ENCODE assay signal across 11 cellular contexts in the genomic region with DNA sequence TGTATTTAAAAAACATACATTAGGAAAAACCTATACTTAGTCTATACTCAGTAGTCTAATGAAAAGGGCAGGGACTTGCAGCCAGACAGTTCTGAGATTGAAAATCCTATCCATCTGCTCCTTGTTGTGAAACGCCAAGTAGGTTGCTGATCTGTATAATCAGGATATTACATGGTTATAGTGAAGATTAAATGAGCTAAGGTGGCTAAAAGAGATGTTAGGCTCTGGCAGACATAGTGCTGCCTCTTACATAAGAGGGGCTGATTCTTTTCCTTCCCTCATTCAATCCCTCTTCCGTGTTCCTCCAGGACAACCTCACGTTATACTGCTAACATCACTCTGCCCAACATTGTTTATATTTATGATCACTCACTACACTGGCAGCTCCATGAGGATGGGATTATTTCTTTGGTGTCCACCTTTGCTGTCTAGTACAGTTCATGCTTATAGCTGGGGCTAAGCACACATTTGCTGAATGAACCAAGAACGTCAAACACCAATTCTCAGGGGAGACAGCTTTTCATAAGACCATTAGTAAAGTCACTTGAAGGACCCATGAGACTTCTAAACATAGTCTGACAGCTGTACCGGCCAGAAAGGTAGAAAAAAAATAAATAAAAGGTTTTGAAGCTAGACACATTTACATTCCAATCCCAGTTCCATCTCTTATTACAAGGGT. TPM values are rescaled to one million over a fixed set of nuclear protein-coding genes. Genes with fewer than 3 reads are reported as not detected.
DNase-seq lines count a peak whose midpoint lies in the region; ATAC-seq and TF ChIP-seq lines count a peak whose summit lies in the region.
"Had no signal": no experiment of that assay in that cellular context is flagged by ENCODE, and none has a peak within 500 bp of the region (broad histone marks: within the 10 kb centered on the region; RNA-seq: fewer than 3 reads in every experiment).

No MANE protein-coding gene starts in this region.

- 54 to 66% methylated on average over 5 of the region's 5 CpGs for WGBS in thyroid gland, 2 donors
- 37 to 44% (median 43%) methylated on average over 5 of the region's 5 CpGs for WGBS in ovary, 3 donors

- H3K36me3 ChIP-seq in uterus (no peaks in the 10 kb centered on the region), thyroid gland (no peaks in the 10 kb centered on the region), ovary (no peaks in the 10 kb centered on the region)
- H3K36me3 ChIP-seq: breast epithelium had no signal

- H3K4me1 ChIP-seq in uterus: peaks cover 0 to 4% of the 10 kb centered on the region in 2 donors
- peaks cover 0 to 5% of the 10 kb centered on the region in 2 donors for H3K4me1 ChIP-seq in thyroid gland
- H3K4me1 ChIP-seq in ovary (ENCODE audit: insufficient read depth): peaks cover 14% of the 10 kb centered on the region
- H3K4me1 ChIP-seq: breast epithelium had no signal

- DNase-seq in D341Med (ENCODE audit: low spot score): peak; percentile 58
- peak; percentile 84 for DNase-seq in NCI-H1436 treated with DMSO at 0.1 percent for 48 hours (lab: John Stamatoyannopoulos, UW)
- no peak for DNase-seq in dorsolateral prefrontal cortex
- no peak for DNase-seq in uterus
- no peak for DNase-seq in thyroid gland
- DNase-seq in ovary: no peak
- DNase-seq: activated T-cell treated with anti-CD3 and anti-CD28 coated beads, Interleukin-2, amount 50 U/mL, for 72 hours; NCI-H2081 treated with DMSO at 0.1 percent for 48 hours had no signal

- H3K27me3 Mint-ChIP-seq in nephron (ENCODE audit: low read depth): no peaks in the 10 kb centered on the region

- TF ChIP-seq POLR2A in uterus (IDR thresholded peaks at IDR 0.05): no peak
- TF ChIP-seq POLR2A in thyroid gland (IDR thresholded peaks at IDR 0.05): no peak
- TF ChIP-seq POLR2A in ovary (IDR thresholded peaks at IDR 0.05): no peak

- intact Hi-C loops in dorsolateral prefrontal cortex (cut with DNase I) (loop anchor here in 1 of 2 donors (5.0 kb wide), 1 partner anchor 46 kb away; the partner anchor contains the start of gene GAB2), uterus (cut with DNase I; ENCODE audit: low total_unique reads) (no loop called here), thyroid gland (cut with DNase I) (no loop called here), ovary (cut with DNase I) (no loop called here)

- H3K27ac ChIP-seq in dorsolateral prefrontal cortex (peak overlapping the region in 58 of 59 donors; percentile 20 to 90 (median 73)), uterus (peak overlapping the region in 1 of 2 donors; percentile 39), thyroid gland (no peak overlapping the region), ovary (no peak overlapping the region)

- TF ChIP-seq CTCF in dorsolateral prefrontal cortex (IDR thresholded peaks at IDR 0.05 in 54 of 56, conservative IDR thresholded peaks at IDR 0.05 in 2 of 56; ENCODE audit: low read depth in 1 of 56, partially characterized antibody in 56 of 56): no peak
- TF ChIP-seq CTCF in nephron (IDR thresholded peaks at IDR 0.05; ENCODE audit: unreplicated experiment in 3 of 3): no peak
- TF ChIP-seq CTCF in uterus (IDR thresholded peaks at IDR 0.05): no peak
- TF ChIP-seq CTCF in thyroid gland (IDR thresholded peaks at IDR 0.05): no peak
- no peak for TF ChIP-seq CTCF in ovary (IDR thresholded peaks at IDR 0.05)

- H3K27me3 ChIP-seq in dorsolateral prefrontal cortex (no peaks in the 10 kb centered on the region), uterus (no peaks in the 10 kb centered on the region), thyroid gland (no peaks in the 10 kb centered on the region), ovary (no peaks in the 10 kb centered on the region)
- H3K27me3 ChIP-seq: breast epithelium had no signal

- no peaks in the 10 kb centered on the region for H3K9me3 Mint-ChIP-seq in nephron
- H3K9me3 Mint-ChIP-seq: activated T-cell treated with anti-CD3 and anti-CD28 coated beads, Interleukin-2, amount 50 U/mL, for 72 hours had no signal

- peak overlapping the region in 2 of 3 experiments; percentile 18 to 74 for H3K27ac Mint-ChIP-seq in nephron
- H3K27ac Mint-ChIP-seq: activated T-cell treated with anti-CD3 and anti-CD28 coated beads, Interleukin-2, amount 50 U/mL, for 72 hours had no signal

- H3K9me3 ChIP-seq in uterus (no peaks in the 10 kb centered on the region), thyroid gland (no peaks in the 10 kb centered on the region), ovary (no peaks in the 10 kb centered on the region)
- H3K9me3 ChIP-seq: breast epithelium had no signal

- no peak for ATAC-seq in HG02642 (IDR thresholded peaks at IDR 0.05; ENCODE audit: poor library complexity, unreplicated experiment)
- ATAC-seq: activated T-cell treated with anti-CD3 and anti-CD28 coated beads, Interleukin-2, amount 50 U/mL, for 72 hours had no signal

- H3K4me3 ChIP-seq in dorsolateral prefrontal cortex (peak overlapping the region in 5 of 59 donors; percentile 3 to 27 (median 9)), uterus (no peak overlapping the region), thyroid gland (replicated peaks in 1 of 3) (no peak overlapping the region), ovary (no peak overlapping the region)
- H3K4me3 ChIP-seq: breast epithelium had no signal

- H3K4me3 Mint-ChIP-seq in nephron: no peak overlapping the region
- H3K4me3 Mint-ChIP-seq: activated T-cell treated with anti-CD3 and anti-CD28 coated beads, Interleukin-2, amount 50 U/mL, for 72 hours had no signal

- no peaks in the 10 kb centered on the region for H3K36me3 Mint-ChIP-seq in nephron (ENCODE audit: low read depth)

- H3K4me1 Mint-ChIP-seq in nephron: peaks cover 60% of the 10 kb centered on the region

- TF ChIP-seq EP300 in ovary (IDR thresholded peaks at IDR 0.05): no peak

RNA-seq across cellular contexts. Expression of gene GAB2, which starts 46.3 kb away (rescaled TPM):
- total RNA-seq in dorsolateral prefrontal cortex (100 to 1,000 TPM in 37 of 120 experiments, 10 to 100 TPM in 83; 36.8 to 242 (median 84.6) TPM), uterus (10 to 100 TPM; 15.9 to 82.3 (median 21.1) TPM), thyroid gland (10 to 100 TPM in 2 of 4 donors, 1 to 10 TPM in 2; 8.1 to 18.1 (median 13.4) TPM), ovary (10 to 100 TPM; 34.9 to 64.6 (median 50.5) TPM)
- 10 to 100 TPM; 30.9 to 33.9 TPM for polyA plus RNA-seq in ovary

Comparison
In these comparisons a context has a peak if more than half of its experiments do, and no peak if none do; other contexts are left out.
1. DNase-seq: peak in D341Med (single experiment) and NCI-H1436 treated with DMSO at 0.1 percent for 48 hours (single experiment); none in dorsolateral prefrontal cortex (0 of 10), uterus (0 of 2), thyroid gland (0 of 2) and ovary (0 of 5).
2. H3K27ac ChIP-seq: peak in dorsolateral prefrontal cortex (58 of 59); none in thyroid gland (0 of 3) and ovary (0 of 2).